ENCODE assay signal across 1 cellular context in the genomic region with DNA sequence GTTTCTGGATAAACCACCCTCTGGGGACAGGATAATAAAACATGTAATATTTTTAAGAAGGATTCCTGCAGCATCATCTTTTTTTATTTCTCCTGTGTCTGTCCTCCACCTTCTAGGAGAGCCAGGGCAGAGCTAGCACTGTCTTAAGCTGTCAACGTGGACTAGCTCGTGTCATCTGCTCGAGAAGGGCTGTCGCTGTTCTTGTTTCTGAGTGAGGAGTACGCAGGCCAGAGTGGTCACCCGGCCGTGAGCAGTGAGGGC.
A peak's percentile ranks its signal among the peaks of the same experiment; 100 is the strongest.
TF ChIP-seq lines count a peak whose summit lies in the region.

No MANE protein-coding gene starts in this region.

TF ChIP-seq in HepG2, 621 proteins besides CTCF, POLR2A, EP300 and RAD21:
- TF ChIP-seq RFX5 (IDR thresholded peaks at IDR 0.05; ENCODE audit: low read depth, low read length), result no peak
- peak; percentile 32; the same call in 1 of the 2 replicates for TF ChIP-seq SSRP1 (CRISPR knock-in tag; IDR thresholded peaks at IDR 0.05)
- TF ChIP-seq, protein P1, sequence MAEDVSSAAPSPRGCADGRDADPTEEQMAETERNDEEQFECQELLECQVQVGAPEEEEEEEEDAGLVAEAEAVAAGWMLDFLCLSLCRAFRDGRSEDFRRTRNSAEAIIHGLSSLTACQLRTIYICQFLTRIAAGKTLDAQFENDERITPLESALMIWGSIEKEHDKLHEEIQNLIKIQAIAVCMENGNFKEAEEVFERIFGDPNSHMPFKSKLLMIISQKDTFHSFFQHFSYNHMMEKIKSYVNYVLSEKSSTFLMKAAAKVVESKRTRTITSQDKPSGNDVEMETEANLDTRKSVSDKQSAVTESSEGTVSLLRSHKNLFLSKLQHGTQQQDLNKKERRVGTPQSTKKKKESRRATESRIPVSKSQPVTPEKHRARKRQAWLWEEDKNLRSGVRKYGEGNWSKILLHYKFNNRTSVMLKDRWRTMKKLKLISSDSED (CRISPR knock-in tag; IDR thresholded peaks at IDR 0.05), result no peak
- no peak for TF ChIP-seq ZFP82 (CRISPR knock-in tag; IDR thresholded peaks at IDR 0.05; ENCODE audit: borderline replicate concordance)
- 0 out of 2 replicates have a peak, but pooled peaks have one; percentile 17 for TF ChIP-seq HNRNPL (IDR thresholded peaks at IDR 0.05; ENCODE audit: low read depth, low read length)
- no peak for TF ChIP-seq DMAP1 (CRISPR knock-in tag; IDR thresholded peaks at IDR 0.05)
- peak; percentile 97 for TF ChIP-seq RBM22 (optimal IDR thresholded peaks at IDR 0.05; ENCODE audit: low read length)
TF ChIP-seq in HepG2: peak in this region for 3.
